10 cellular contexts compared by ENCODE assay signal in genomic region chr6:111591370-111591900, GRCh38. TPM values are rescaled to one million over a fixed set of nuclear protein-coding genes. Genes with fewer than 3 reads are reported as not detected.
DNase-seq lines count a peak whose midpoint lies in the region; ATAC-seq, FAIRE-seq and TF ChIP-seq lines count a peak whose summit lies in the region.
"Had no signal": no experiment of that assay in that cellular context is flagged by ENCODE, and none has a peak within 500 bp of the region (broad histone marks: within the 10 kb centered on the region; RNA-seq: fewer than 3 reads in every experiment).

No MANE protein-coding gene starts in this region.

- peaks cover 7% of the 10 kb centered on the region for H3F3A ChIP-seq in PC-3 (ENCODE audit: low read length, unreplicated experiment)

- TSS peak; percentile 14 for BruUV-seq in PC-3 (replicated peaks; lab: Mats Ljungman, UMichigan)

- no peaks in the 10 kb centered on the region for H3K9me3 ChIP-seq in PC-3 (ENCODE audit: low read length)
- H3K9me3 ChIP-seq in pancreas: no peaks in the 10 kb centered on the region
- H3K9me3 ChIP-seq: neutrophil had no signal

- H3K36me3 ChIP-seq in PC-3 (ENCODE audit: low read depth, low read length) (no peaks in the 10 kb centered on the region), pancreas (no peaks in the 10 kb centered on the region)
- H3K36me3 ChIP-seq: neutrophil had no signal

- CTCF ChIA-PET in PC-3 (lab: Charles Lee): no interaction called here

- 0 out of 2 replicates have a peak overlapping the region, but pooled peaks have one; percentile 20 for H2AFZ ChIP-seq in PC-3 (ENCODE audit: low read length)

- H3K4me3 ChIP-seq in PC-3 (ENCODE audit: low read length) (peak overlapping the region; percentile 45), pancreas (no peak overlapping the region)

- FAIRE-seq in pancreas (lab: Jason Lieb, UNC): no peak

- peaks cover 56% of the 10 kb centered on the region for H3K79me2 ChIP-seq in PC-3 (ENCODE audit: low read length)

- ATAC-seq in PC-3: peak; percentile 75
- ATAC-seq in esophagus mucosa: peak; percentile 94
- ATAC-seq in pancreas: peak; percentile 84 to 92 (median 86)
- no peak for ATAC-seq in HG02798 (IDR thresholded peaks at IDR 0.05; ENCODE audit: poor library complexity, unreplicated experiment)
- no peak for ATAC-seq in GM21515 (IDR thresholded peaks at IDR 0.05; ENCODE audit: unreplicated experiment)
- no peak for ATAC-seq in HG03342 (IDR thresholded peaks at IDR 0.05; ENCODE audit: unreplicated experiment)

- DNase-seq in Caki2 (ENCODE audit: low read depth) (peak; percentile 93), PC-3 (peak; percentile 98), pancreas (peak; percentile 47 to 78 (median 74)), NCI-H2081 (lab: John Stamatoyannopoulos, UW) (no peak)
- DNase-seq: activated CD4-positive, CD25-positive, alpha-beta regulatory T cell had no signal

- WGBS in pancreas, 2 donors: 63 to 64% methylated on average over 12 of the region's 12 CpGs

- intact Hi-C loops in PC-3 (cut with micrococcal nuclease): loop anchor here (1.0 to 5.0 kb wide), 3 partner anchors 13 to 106 kb away; partner anchors contain the start of gene TRAF3IP2
- intact Hi-C loops in pancreas (cut with DNase I): no loop called here

- H4K20me1 ChIP-seq in PC-3 (ENCODE audit: low read length): no peaks in the 10 kb centered on the region

- in situ Hi-C loops in Caki2 (cut with HindIII; ENCODE audit: low pct_unique_long_range_greater_than_20kb, low sequenced_read_pairs): no loop called here

- peak overlapping the region; percentile 63 for H3K9ac ChIP-seq in PC-3 (ENCODE audit: low read length)

- no peaks in the 10 kb centered on the region for H3K27me3 ChIP-seq in PC-3 (ENCODE audit: low read length)
- H3K27me3 ChIP-seq in pancreas: no peaks in the 10 kb centered on the region
- H3K27me3 ChIP-seq: neutrophil had no signal

- TF ChIP-seq CTCF in PC-3 (conservative IDR thresholded peaks at IDR 0.05; ENCODE audit: low read depth, low read length) (no peak), pancreas (IDR thresholded peaks at IDR 0.05) (no peak)

- H3K4me2 ChIP-seq in PC-3 (ENCODE audit: low read length): peak overlapping the region; percentile 74

- no peaks in the 10 kb centered on the region for H3K9me2 ChIP-seq in PC-3 (replicated peaks; ENCODE audit: low read length)

- POLR2A ChIA-PET in PC-3 (lab: Charles Lee; ENCODE audit: unreplicated experiment): interaction anchor here (1.0 kb wide), 1 partner anchor 14 kb away, joined by 7 read pairs; no protein-coding TSS in a partner anchor

- H3K4me1 ChIP-seq in PC-3 (ENCODE audit: insufficient read depth, low read length) (peaks cover 58% of the 10 kb centered on the region), pancreas (peaks cover 3 to 19% (median 18%) of the 10 kb centered on the region in 3 donors)

- H3K27ac ChIP-seq in PC-3 (ENCODE audit: low read length) (peak overlapping the region; percentile 93), pancreas (peak overlapping the region in 2 of 4 donors; percentile 31 to 33)
- H3K27ac ChIP-seq: neutrophil had no signal

RNA-seq across cellular contexts. Expression of gene TRAF3IP2, which starts 14.2 kb away (rescaled TPM):
- 41.7 and 48.9 TPM in 2 replicates for total RNA-seq in Caki2 (2014; rRNA removed; shearing (Covaris generic); ENCODE audit: low replicate concordance)
- total RNA-seq in PC-3 (2014; rRNA removed) (26.1 and 37.7 TPM in 2 replicates), esophagus mucosa (68.5 TPM), pancreas (10 to 100 TPM; 19.9 to 25.9 (median 22.0) TPM)
- polyA plus RNA-seq in pancreas: 10 to 100 TPM; 18.5 to 30.3 TPM

Comparison
In these comparisons a context has a peak if more than half of its experiments do, and no peak if none do; other contexts are left out.
1. DNase-seq: peak in Caki2 (single experiment), PC-3 (single experiment) and pancreas (6 of 6); none in NCI-H2081 (0 of 2).
2. ATAC-seq: peak in PC-3 (single experiment), esophagus mucosa (single experiment) and pancreas (4 of 4); none in HG02798 (single experiment), GM21515 (single experiment) and HG03342 (single experiment).